Comparison of ENCODE assay signal across 9 cellular contexts in genomic region chr6:27144740-27145079, GRCh38.
DNase-seq lines count a peak whose midpoint lies in the region; ATAC-seq and TF ChIP-seq lines count a peak whose summit lies in the region.
"Had no signal": no experiment of that assay in that cellular context is flagged by ENCODE, and none has a peak within 500 bp of the region (broad histone marks: within the 10 kb centered on the region; RNA-seq: fewer than 3 reads in every experiment).

No MANE protein-coding gene starts in this region.

- intact Hi-C loops in heart left ventricle (cut with DNase I) = loop anchor here in 3 of 10 donors (5.0 to 10.0 kb wide), 4 partner anchors 970 to 1193 kb away; partner anchors contain the start of gene ZSCAN31 (in 1 of the 3)
- intact Hi-C loops in cardiac septum (cut with DNase I) = loop anchor here (10.0 kb wide), 2 partner anchors 330 to 1120 kb away; partner anchors contain the start of gene ZNF184
- intact Hi-C loops in upper lobe of right lung (cut with DNase I) = no loop called here

- H3K4me1 ChIP-seq in heart left ventricle = peaks cover 0 to 52% (median 12%) of the 10 kb centered on the region in 12 donors
- H3K4me1 ChIP-seq in RWPE2 (ENCODE audit: insufficient read depth, poor library complexity, severe bottlenecking) = peaks cover 4% of the 10 kb centered on the region
- H3K4me1 ChIP-seq in upper lobe of right lung = peaks cover 10% of the 10 kb centered on the region

- H3K27ac ChIP-seq in heart left ventricle (peak overlapping the region in 1 of 12 donors; percentile 98), RWPE2 (ENCODE audit: poor library complexity, severe bottlenecking) (peak overlapping the region; percentile 97), upper lobe of right lung (no peak overlapping the region)

- H3K36me3 ChIP-seq in heart left ventricle (peaks cover 0 to 7% (median 0%) of the 10 kb centered on the region in 9 donors), RWPE2 (ENCODE audit: low read depth) (no peaks in the 10 kb centered on the region), upper lobe of right lung (no peaks in the 10 kb centered on the region)

- H3K27me3 ChIP-seq in heart left ventricle (no peaks in the 10 kb centered on the region), RWPE2 (ENCODE audit: insufficient read depth, poor library complexity, severe bottlenecking) (no peaks in the 10 kb centered on the region), upper lobe of right lung (no peaks in the 10 kb centered on the region)

- DNase-seq in heart left ventricle = no peak
- no peak for DNase-seq in cardiac septum (ENCODE audit: low spot score)
- no peak for DNase-seq in RWPE2 (ENCODE audit: low spot score)
- DNase-seq in foreskin fibroblast = no peak
- DNase-seq in upper lobe of right lung = no peak
- DNase-seq in activated naive CD4-positive, alpha-beta T cell treated with Interleukin-2 at 50 U/mL for 16 hours = no peak
- DNase-seq in mucosa of gallbladder (ENCODE audit: low spot score) = no peak
- DNase-seq: NCI-H226 had no signal

- H3K4me3 ChIP-seq in heart left ventricle = peak overlapping the region in 7 of 12 donors; percentile 17 to 79 (median 70)
- H3K4me3 ChIP-seq in RWPE2 (ENCODE audit: severe bottlenecking) = peak overlapping the region; percentile 62
- H3K4me3 ChIP-seq in foreskin fibroblast (ENCODE audit: low read depth in 1 of 2, low read length in 2 of 2) = peak overlapping the region; percentile 72 to 79
- H3K4me3 ChIP-seq in upper lobe of right lung = peak overlapping the region; percentile 66

- H3K9me3 ChIP-seq in heart left ventricle (no peaks in the 10 kb centered on the region), RWPE2 (ENCODE audit: severe bottlenecking) (no peaks in the 10 kb centered on the region), upper lobe of right lung (no peaks in the 10 kb centered on the region)

- no peak for TF ChIP-seq POLR2A in heart left ventricle (IDR thresholded peaks at IDR 0.05)

- ATAC-seq in heart left ventricle = no peak
- no peak for ATAC-seq in RWPE2 (ENCODE audit: low read depth)
- ATAC-seq in upper lobe of right lung = no peak
- no peak for ATAC-seq in GM18868 (IDR thresholded peaks at IDR 0.05; ENCODE audit: unreplicated experiment)

- WGBS in heart left ventricle, 4 donors = 55 to 68% (median 63%) methylated on average over 6 of the region's 6 CpGs

- TF ChIP-seq CTCF in heart left ventricle (IDR thresholded peaks at IDR 0.05) (no peak), RWPE2 (IDR thresholded peaks at IDR 0.05; ENCODE audit: poor library complexity, severe bottlenecking) (no peak), foreskin fibroblast (IDR thresholded peaks at IDR 0.05; ENCODE audit: low read depth, low read length) (no peak), upper lobe of right lung (IDR thresholded peaks at IDR 0.05) (no peak)
